1 cellular context compared by ENCODE assay signal in genomic region chr14:42508209-42508946, GRCh38.
TF ChIP-seq lines count a peak whose summit lies in the region.

No MANE protein-coding gene starts in this region.

TF ChIP-seq in GM23338, 12 proteins besides CTCF, POLR2A, EP300 and RAD21 (continued from another document):
- TF ChIP-seq ZNF462 (CRISPR knock-in tag; IDR thresholded peaks at IDR 0.05) = no peak
